In the genomic region with DNA sequence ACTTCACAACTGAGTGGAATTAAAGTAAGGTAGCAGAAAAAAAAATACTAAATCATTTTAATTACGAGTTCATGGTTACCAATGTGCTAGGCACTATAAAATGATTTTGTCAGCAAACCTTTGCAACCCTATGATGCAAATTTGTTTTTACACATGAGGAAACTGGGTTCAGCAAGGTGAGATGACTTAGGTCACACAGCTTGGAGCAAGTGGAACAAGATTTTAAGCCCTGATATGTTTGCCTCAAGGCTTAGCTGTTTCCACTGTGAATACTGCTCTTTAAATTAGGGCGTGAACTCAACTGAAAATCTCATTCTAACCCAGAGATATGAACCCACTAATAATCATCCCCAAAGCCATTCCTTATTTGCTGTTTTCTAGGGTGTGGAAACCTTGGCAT, we compare ENCODE assay signal across 1 cellular context.
TF ChIP-seq lines count a peak whose summit lies in the region.

No MANE protein-coding gene starts in this region.

TF ChIP-seq in GM23338, 12 proteins besides CTCF, POLR2A, EP300 and RAD21 (continued from another document):
- TF ChIP-seq, protein P1, sequence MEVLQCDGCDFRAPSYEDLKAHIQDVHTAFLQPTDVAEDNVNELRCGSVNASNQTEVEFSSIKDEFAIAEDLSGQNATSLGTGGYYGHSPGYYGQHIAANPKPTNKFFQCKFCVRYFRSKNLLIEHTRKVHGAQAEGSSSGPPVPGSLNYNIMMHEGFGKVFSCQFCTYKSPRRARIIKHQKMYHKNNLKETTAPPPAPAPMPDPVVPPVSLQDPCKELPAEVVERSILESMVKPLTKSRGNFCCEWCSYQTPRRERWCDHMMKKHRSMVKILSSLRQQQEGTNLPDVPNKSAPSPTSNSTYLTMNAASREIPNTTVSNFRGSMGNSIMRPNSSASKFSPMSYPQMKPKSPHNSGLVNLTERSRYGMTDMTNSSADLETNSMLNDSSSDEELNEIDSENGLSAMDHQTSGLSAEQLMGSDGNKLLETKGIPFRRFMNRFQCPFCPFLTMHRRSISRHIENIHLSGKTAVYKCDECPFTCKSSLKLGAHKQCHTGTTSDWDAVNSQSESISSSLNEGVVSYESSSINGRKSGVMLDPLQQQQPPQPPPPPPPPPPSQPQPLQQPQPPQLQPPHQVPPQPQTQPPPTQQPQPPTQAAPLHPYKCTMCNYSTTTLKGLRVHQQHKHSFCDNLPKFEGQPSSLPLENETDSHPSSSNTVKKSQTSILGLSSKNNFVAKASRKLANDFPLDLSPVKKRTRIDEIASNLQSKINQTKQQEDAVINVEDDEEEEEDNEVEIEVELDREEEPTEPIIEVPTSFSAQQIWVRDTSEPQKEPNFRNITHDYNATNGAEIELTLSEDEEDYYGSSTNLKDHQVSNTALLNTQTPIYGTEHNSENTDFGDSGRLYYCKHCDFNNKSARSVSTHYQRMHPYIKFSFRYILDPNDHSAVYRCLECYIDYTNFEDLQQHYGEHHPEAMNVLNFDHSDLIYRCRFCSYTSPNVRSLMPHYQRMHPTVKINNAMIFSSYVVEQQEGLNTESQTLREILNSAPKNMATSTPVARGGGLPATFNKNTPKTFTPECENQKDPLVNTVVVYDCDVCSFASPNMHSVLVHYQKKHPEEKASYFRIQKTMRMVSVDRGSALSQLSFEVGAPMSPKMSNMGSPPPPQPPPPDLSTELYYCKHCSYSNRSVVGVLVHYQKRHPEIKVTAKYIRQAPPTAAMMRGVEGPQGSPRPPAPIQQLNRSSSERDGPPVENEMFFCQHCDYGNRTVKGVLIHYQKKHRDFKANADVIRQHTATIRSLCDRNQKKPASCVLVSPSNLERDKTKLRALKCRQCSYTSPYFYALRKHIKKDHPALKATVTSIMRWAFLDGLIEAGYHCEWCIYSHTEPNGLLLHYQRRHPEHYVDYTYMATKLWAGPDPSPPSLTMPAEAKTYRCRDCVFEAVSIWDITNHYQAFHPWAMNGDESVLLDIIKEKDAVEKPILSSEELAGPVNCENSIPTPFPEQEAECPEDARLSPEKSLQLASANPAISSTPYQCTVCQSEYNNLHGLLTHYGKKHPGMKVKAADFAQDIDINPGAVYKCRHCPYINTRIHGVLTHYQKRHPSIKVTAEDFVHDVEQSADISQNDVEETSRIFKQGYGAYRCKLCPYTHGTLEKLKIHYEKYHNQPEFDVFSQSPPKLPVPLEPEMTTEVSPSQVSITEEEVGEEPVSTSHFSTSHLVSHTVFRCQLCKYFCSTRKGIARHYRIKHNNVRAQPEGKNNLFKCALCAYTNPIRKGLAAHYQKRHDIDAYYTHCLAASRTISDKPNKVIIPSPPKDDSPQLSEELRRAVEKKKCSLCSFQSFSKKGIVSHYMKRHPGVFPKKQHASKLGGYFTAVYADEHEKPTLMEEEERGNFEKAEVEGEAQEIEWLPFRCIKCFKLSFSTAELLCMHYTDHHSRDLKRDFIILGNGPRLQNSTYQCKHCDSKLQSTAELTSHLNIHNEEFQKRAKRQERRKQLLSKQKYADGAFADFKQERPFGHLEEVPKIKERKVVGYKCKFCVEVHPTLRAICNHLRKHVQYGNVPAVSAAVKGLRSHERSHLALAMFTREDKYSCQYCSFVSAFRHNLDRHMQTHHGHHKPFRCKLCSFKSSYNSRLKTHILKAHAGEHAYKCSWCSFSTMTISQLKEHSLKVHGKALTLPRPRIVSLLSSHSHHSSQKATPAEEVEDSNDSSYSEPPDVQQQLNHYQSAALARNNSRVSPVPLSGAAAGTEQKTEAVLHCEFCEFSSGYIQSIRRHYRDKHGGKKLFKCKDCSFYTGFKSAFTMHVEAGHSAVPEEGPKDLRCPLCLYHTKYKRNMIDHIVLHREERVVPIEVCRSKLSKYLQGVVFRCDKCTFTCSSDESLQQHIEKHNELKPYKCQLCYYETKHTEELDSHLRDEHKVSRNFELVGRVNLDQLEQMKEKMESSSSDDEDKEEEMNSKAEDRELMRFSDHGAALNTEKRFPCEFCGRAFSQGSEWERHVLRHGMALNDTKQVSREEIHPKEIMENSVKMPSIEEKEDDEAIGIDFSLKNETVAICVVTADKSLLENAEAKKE (CRISPR knock-in tag; IDR thresholded peaks at IDR 0.05): no peak
TF ChIP-seq in GM23338: peak in this region for 0.
